9 cellular contexts compared by ENCODE assay signal in the genomic region with DNA sequence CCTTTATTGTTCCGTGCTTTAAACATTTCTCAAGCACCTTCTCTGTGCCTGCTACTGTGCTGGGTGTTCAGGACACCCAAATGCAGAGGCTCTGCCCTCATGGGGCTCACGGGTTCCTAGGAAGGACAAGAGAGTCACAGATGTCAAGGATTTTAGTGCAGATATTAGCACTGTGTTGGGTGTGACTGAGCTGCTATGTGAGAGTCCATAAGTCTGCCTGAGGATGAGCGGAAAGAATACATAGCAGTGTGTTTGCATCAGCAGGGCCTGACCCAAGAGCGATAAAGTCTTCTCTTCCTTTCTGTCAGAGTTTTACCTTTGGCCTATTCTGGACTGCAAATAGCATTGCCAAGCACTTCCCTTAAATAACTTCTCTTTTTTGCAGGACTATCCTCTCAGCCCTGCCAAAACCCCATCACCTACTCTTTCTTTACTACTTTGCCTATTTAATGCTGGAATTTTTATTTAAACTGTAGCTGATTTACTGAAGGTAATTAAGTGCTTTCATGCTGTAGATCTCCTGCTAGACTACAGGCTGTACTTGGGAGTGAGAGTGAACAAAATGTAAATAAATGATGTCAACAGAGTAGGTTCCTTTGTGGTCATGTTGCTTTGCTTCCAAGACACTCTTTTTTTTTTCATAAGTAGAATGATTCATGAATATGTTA.
A peak's percentile ranks its signal among the peaks of the same experiment; 100 is the strongest.
DNase-seq lines count a peak whose midpoint lies in the region; ATAC-seq, FAIRE-seq and TF ChIP-seq lines count a peak whose summit lies in the region.
"Had no signal": no experiment of that assay in that cellular context is flagged by ENCODE, and none has a peak within 500 bp of the region (broad histone marks: within the 10 kb centered on the region; RNA-seq: fewer than 3 reads in every experiment).

No MANE protein-coding gene starts in this region.

- H3K4me3 ChIP-seq in LNCaP clone FGC (ENCODE audit: low read depth, low read length) (no peak overlapping the region), cardiac fibroblast (replicated peaks in 1 of 2; ENCODE audit: low read depth in 2 of 2, low read length in 2 of 2) (no peak overlapping the region), lung (no peak overlapping the region), HAP-1 (no peak overlapping the region)

- peak; percentile 61 for ATAC-seq in lung (ENCODE audit: insufficient read depth, low FRiP score)

- in situ Hi-C loops in HAP-1 (cut with MboI; ENCODE audit: low sequenced_read_pairs), result no loop called here

- H3K9me3 ChIP-seq in lung (ENCODE audit: control insufficient read depth in 2 of 2, insufficient read depth in 1 of 2, low read length in 1 of 2), result no peaks in the 10 kb centered on the region
- H3K9me3 ChIP-seq in HAP-1, result no peaks in the 10 kb centered on the region

- H3K27ac ChIP-seq in lung (ENCODE audit: low read depth in 1 of 2, low read length in 1 of 2), result peak overlapping the region in 1 of 2 donors; percentile 83

- WGBS in lung, 2 donors, result 39 to 51% methylated on average over 4 of the region's 4 CpGs

- peaks cover 0 to 2% of the 10 kb centered on the region in 2 donors for H3K36me3 ChIP-seq in lung (ENCODE audit: control insufficient read depth in 2 of 2, insufficient read depth in 2 of 2, low read length in 2 of 2)
- H3K36me3 ChIP-seq in HAP-1 (replicated peaks), result no peaks in the 10 kb centered on the region

- H3K4me1 ChIP-seq in lung (ENCODE audit: control insufficient read depth in 2 of 2, insufficient read depth in 2 of 2, low read length in 2 of 2) (peaks cover 5 to 12% of the 10 kb centered on the region in 2 donors), HAP-1 (no peaks in the 10 kb centered on the region)

- TF ChIP-seq CTCF in LNCaP clone FGC (IDR thresholded peaks at IDR 0.05; ENCODE audit: control insufficient read depth, extremely low read depth, insufficient read depth) (no peak), cardiac fibroblast (IDR thresholded peaks at IDR 0.05; ENCODE audit: low read depth, low read length) (no peak), lung (IDR thresholded peaks at IDR 0.05; ENCODE audit: control extremely low read depth, extremely low read depth) (no peak), D721Med (IDR thresholded peaks at IDR 0.05; ENCODE audit: insufficient read depth, missing control alignments) (no peak)

- no peak for FAIRE-seq in D721Med (lab: Jason Lieb, UNC)

- no peaks in the 10 kb centered on the region for H3K27me3 ChIP-seq in lung (ENCODE audit: control insufficient read depth, insufficient read depth)
- no peaks in the 10 kb centered on the region for H3K27me3 ChIP-seq in HAP-1 (ENCODE audit: low read depth)

- DNase-seq in AG08395 (ENCODE audit: low spot score) (peak; percentile 48), LNCaP clone FGC (ENCODE audit: low read depth) (peak; percentile 36), cardiac fibroblast (ENCODE audit: low read depth in 2 of 2) (peak; percentile 70 to 87), lung (ENCODE audit: low spot score) (no peak), HAP-1 (ENCODE audit: low spot score in 2 of 2) (no peak), D721Med (ENCODE audit: insufficient read length, low spot score) (no peak)
- no peak for DNase-seq in activated CD4-positive, alpha-beta T cell treated with anti-CD3 and anti-CD28 coated beads, Interleukin-2, amount 50 U/mL, for 4 hours
- DNase-seq in stimulated activated CD8-positive, alpha-beta memory T cell treated with anti-CD3 and anti-CD28 coated beads, Interleukin-4, amount 100 ng/mL, for 48 hours, result no peak
- DNase-seq: stimulated activated CD4-positive, alpha-beta T cell treated with anti-CD3 and anti-CD28 coated beads, Interleukin-2, amount 100 ng/mL, for 48 hours had no signal

Comparison
In these comparisons a context has a peak if more than half of its experiments do, and no peak if none do; other contexts are left out.
1. DNase-seq: peak in AG08395 (single experiment), LNCaP clone FGC (single experiment) and cardiac fibroblast (2 of 2); none in lung (single experiment), HAP-1 (0 of 2), D721Med (single experiment), activated CD4-positive, alpha-beta T cell treated with anti-CD3 and anti-CD28 coated beads, Interleukin-2, amount 50 U/mL, for 4 hours (0 of 2) and stimulated activated CD8-positive, alpha-beta memory T cell treated with anti-CD3 and anti-CD28 coated beads, Interleukin-4, amount 100 ng/mL, for 48 hours (single experiment).